ENCODE assay signal across 10 cellular contexts in genomic region chr5:40405230-40405629, GRCh38.
A peak's percentile ranks its signal among the peaks of the same experiment; 100 is the strongest.
DNase-seq lines count a peak whose midpoint lies in the region; ATAC-seq and TF ChIP-seq lines count a peak whose summit lies in the region.
"Had no signal": no experiment of that assay in that cellular context is flagged by ENCODE, and none has a peak within 500 bp of the region (broad histone marks: within the 10 kb centered on the region; RNA-seq: fewer than 3 reads in every experiment).

No MANE protein-coding gene starts in this region.

- H3K27me3 ChIP-seq in breast epithelium (no peaks in the 10 kb centered on the region), upper lobe of right lung (no peaks in the 10 kb centered on the region)

- BruUV-seq in MCF 10A (replicated peaks; lab: Mats Ljungman, UMichigan) = no TSS peak

- H3K9me3 Mint-ChIP-seq in MCF 10A (ENCODE audit: unreplicated experiment) (no peaks in the 10 kb centered on the region), immature natural killer cell (no peaks in the 10 kb centered on the region), osteocyte (ENCODE audit: unreplicated experiment) (no peaks in the 10 kb centered on the region)
- no peaks in the 10 kb centered on the region for H3K9me3 Mint-ChIP-seq in activated T-helper 1 cell treated with anti-CD3 and anti-CD28 coated beads, Interleukin-12 subunit alpha, Interleukin-12 subunit beta, Interleukin-2, Interleukin-4 antibody, amounts not matched to agents 30 ng/mL and 10 ng/mL and 1 ng/mL, durations not matched to agents 14 hours and 24 hours and 36 hours

- H3K4me3 Mint-ChIP-seq in MCF 10A (ENCODE audit: unreplicated experiment) = no peak overlapping the region
- H3K4me3 Mint-ChIP-seq in activated T-helper 1 cell treated with anti-CD3 and anti-CD28 coated beads, Interleukin-12 subunit alpha, Interleukin-12 subunit beta, Interleukin-2, Interleukin-4 antibody, amounts not matched to agents 30 ng/mL and 10 ng/mL and 1 ng/mL, durations not matched to agents 14 hours and 24 hours and 36 hours = peak overlapping the region; percentile 69
- H3K4me3 Mint-ChIP-seq in immature natural killer cell = peak overlapping the region in 3 of 5 donors; percentile 24 to 56 (median 55)
- H3K4me3 Mint-ChIP-seq in osteocyte (ENCODE audit: unreplicated experiment) = no peak overlapping the region

- no peaks in the 10 kb centered on the region for H3K27me3 Mint-ChIP-seq in MCF 10A (ENCODE audit: insufficient read depth, unreplicated experiment)
- H3K27me3 Mint-ChIP-seq in activated T-helper 1 cell treated with anti-CD3 and anti-CD28 coated beads, Interleukin-12 subunit alpha, Interleukin-12 subunit beta, Interleukin-2, Interleukin-4 antibody, amounts not matched to agents 30 ng/mL and 10 ng/mL and 1 ng/mL, durations not matched to agents 14 hours and 24 hours and 36 hours (ENCODE audit: insufficient read depth) = no peaks in the 10 kb centered on the region
- peaks cover 4 to 15% (median 11%) of the 10 kb centered on the region in 3 donors for H3K27me3 Mint-ChIP-seq in immature natural killer cell (ENCODE audit: low read depth in 3 of 3)
- no peaks in the 10 kb centered on the region for H3K27me3 Mint-ChIP-seq in osteocyte (ENCODE audit: unreplicated experiment)

- H3K27ac Mint-ChIP-seq in MCF 10A (ENCODE audit: low read depth, unreplicated experiment) = no peak overlapping the region
- peak overlapping the region; percentile 99 for H3K27ac Mint-ChIP-seq in activated T-helper 1 cell treated with anti-CD3 and anti-CD28 coated beads, Interleukin-12 subunit alpha, Interleukin-12 subunit beta, Interleukin-2, Interleukin-4 antibody, amounts not matched to agents 30 ng/mL and 10 ng/mL and 1 ng/mL, durations not matched to agents 14 hours and 24 hours and 36 hours
- peak overlapping the region; percentile 93 to 99 (median 96) for H3K27ac Mint-ChIP-seq in immature natural killer cell
- no peak overlapping the region for H3K27ac Mint-ChIP-seq in osteocyte (ENCODE audit: unreplicated experiment)

- POLR2A ChIA-PET in MCF 10A (lab: Yijun Ruan, JAX) = interaction anchor here (0.8 to 1.0 kb wide), 2 partner anchors 15 to 273 kb away, joined by 3 to 4 read pairs; no protein-coding TSS in a partner anchor

- H3K27ac ChIP-seq in breast epithelium (peak overlapping the region in 1 of 2 donors; percentile 21), upper lobe of right lung (peak overlapping the region; percentile 79)
- H3K27ac ChIP-seq: C4-2B had no signal

- peak; percentile 64 for ATAC-seq in upper lobe of right lung
- no peak for ATAC-seq in GM19395 (IDR thresholded peaks at IDR 0.05; ENCODE audit: unreplicated experiment)

- no peak overlapping the region for H3K4me3 ChIP-seq in breast epithelium
- H3K4me3 ChIP-seq in upper lobe of right lung = no peak overlapping the region

- intact Hi-C loops in MCF 10A (cut with micrococcal nuclease) (no loop called here), breast epithelium (cut with DNase I; ENCODE audit: low total_unique reads) (no loop called here), upper lobe of right lung (cut with DNase I) (no loop called here)
- intact Hi-C loops in activated T-helper 1 cell treated with anti-CD3 and anti-CD28 coated beads, Interleukin-12 subunit alpha, Interleukin-12 subunit beta, Interleukin-2, Interleukin-4 antibody, amounts not matched to agents 30 ng/mL and 10 ng/mL and 1 ng/mL, durations not matched to agents 14 hours and 24 hours and 36 hours (cut with micrococcal nuclease) = loop anchor here (5.0 to 10.0 kb wide), 4 partner anchors 238 to 1228 kb away; partner anchors contain the start of gene TTC33

- TF ChIP-seq CTCF in MCF 10A (IDR thresholded peaks at IDR 0.05; ENCODE audit: unreplicated experiment) (no peak), breast epithelium (IDR thresholded peaks at IDR 0.05) (no peak), upper lobe of right lung (IDR thresholded peaks at IDR 0.05) (no peak), osteocyte (IDR thresholded peaks at IDR 0.05) (no peak)

- TF ChIP-seq POLR2A in breast epithelium (IDR thresholded peaks at IDR 0.05) = no peak

- CTCF ChIA-PET in MCF 10A (lab: Yijun Ruan, JAX) = interaction anchor here (0.6 kb wide), 2 partner anchors 31 to 248 kb away, joined by 3 to 8 read pairs; no protein-coding TSS in a partner anchor

- H3K36me3 Mint-ChIP-seq in MCF 10A (ENCODE audit: insufficient read depth, unreplicated experiment) (no peaks in the 10 kb centered on the region), immature natural killer cell (peaks cover 0 to 7% (median 0%) of the 10 kb centered on the region in 3 donors), osteocyte (ENCODE audit: unreplicated experiment) (no peaks in the 10 kb centered on the region)
- H3K36me3 Mint-ChIP-seq in activated T-helper 1 cell treated with anti-CD3 and anti-CD28 coated beads, Interleukin-12 subunit alpha, Interleukin-12 subunit beta, Interleukin-2, Interleukin-4 antibody, amounts not matched to agents 30 ng/mL and 10 ng/mL and 1 ng/mL, durations not matched to agents 14 hours and 24 hours and 36 hours (ENCODE audit: low read depth) = peaks cover 8% of the 10 kb centered on the region

- H3K9me3 ChIP-seq in breast epithelium (no peaks in the 10 kb centered on the region), upper lobe of right lung (no peaks in the 10 kb centered on the region)

- DNase-seq in MCF 10A (ENCODE audit: unreplicated experiment) = peak; percentile 54
- DNase-seq in breast epithelium (ENCODE audit: low spot score in 2 of 2) = no peak
- DNase-seq in activated T-helper 1 cell treated with anti-CD3 and anti-CD28 coated beads, Interleukin-12 subunit alpha, Interleukin-12 subunit beta, Interleukin-2, Interleukin-4 antibody, amounts not matched to agents 30 ng/mL and 10 ng/mL and 1 ng/mL, durations not matched to agents 14 hours and 24 hours and 36 hours (ENCODE audit: low spot score) = no peak
- no peak for DNase-seq in immature natural killer cell
- DNase-seq in upper lobe of right lung = no peak
- DNase-seq in osteocyte (ENCODE audit: extremely low spot score, unreplicated experiment) = no peak
- no peak for DNase-seq in activated CD4-positive, alpha-beta T cell treated with anti-CD3 and anti-CD28 coated beads, Interleukin-2, amount 50 U/mL, for 1 hour
- DNase-seq: cortex of kidney had no signal

- H3K36me3 ChIP-seq in breast epithelium (no peaks in the 10 kb centered on the region), upper lobe of right lung (no peaks in the 10 kb centered on the region)

- H3K4me1 ChIP-seq in breast epithelium = no peaks in the 10 kb centered on the region
- peaks cover 31% of the 10 kb centered on the region for H3K4me1 ChIP-seq in upper lobe of right lung

- peaks cover 32% of the 10 kb centered on the region for H3K4me1 Mint-ChIP-seq in MCF 10A (ENCODE audit: insufficient read depth, unreplicated experiment)
- H3K4me1 Mint-ChIP-seq in activated T-helper 1 cell treated with anti-CD3 and anti-CD28 coated beads, Interleukin-12 subunit alpha, Interleukin-12 subunit beta, Interleukin-2, Interleukin-4 antibody, amounts not matched to agents 30 ng/mL and 10 ng/mL and 1 ng/mL, durations not matched to agents 14 hours and 24 hours and 36 hours (ENCODE audit: low read depth) = peaks cover 92% of the 10 kb centered on the region
- H3K4me1 Mint-ChIP-seq in immature natural killer cell = peaks cover 79 to 90% of the 10 kb centered on the region in 2 donors
- H3K4me1 Mint-ChIP-seq in osteocyte (ENCODE audit: unreplicated experiment) = peaks cover 36% of the 10 kb centered on the region

Comparison
In these comparisons a context has a peak if more than half of its experiments do, and no peak if none do; other contexts are left out.
1. H3K27ac Mint-ChIP-seq: peak in activated T-helper 1 cell treated with anti-CD3 and anti-CD28 coated beads, Interleukin-12 subunit alpha, Interleukin-12 subunit beta, Interleukin-2, Interleukin-4 antibody, amounts not matched to agents 30 ng/mL and 10 ng/mL and 1 ng/mL, durations not matched to agents 14 hours and 24 hours and 36 hours (single experiment) and immature natural killer cell (6 of 6); none in MCF 10A (single experiment) and osteocyte (single experiment).
2. H3K4me3 Mint-ChIP-seq: peak in activated T-helper 1 cell treated with anti-CD3 and anti-CD28 coated beads, Interleukin-12 subunit alpha, Interleukin-12 subunit beta, Interleukin-2, Interleukin-4 antibody, amounts not matched to agents 30 ng/mL and 10 ng/mL and 1 ng/mL, durations not matched to agents 14 hours and 24 hours and 36 hours (single experiment) and immature natural killer cell (3 of 5); none in MCF 10A (single experiment) and osteocyte (single experiment).